ENCODE assay signal across 1 cellular context in the genomic region with DNA sequence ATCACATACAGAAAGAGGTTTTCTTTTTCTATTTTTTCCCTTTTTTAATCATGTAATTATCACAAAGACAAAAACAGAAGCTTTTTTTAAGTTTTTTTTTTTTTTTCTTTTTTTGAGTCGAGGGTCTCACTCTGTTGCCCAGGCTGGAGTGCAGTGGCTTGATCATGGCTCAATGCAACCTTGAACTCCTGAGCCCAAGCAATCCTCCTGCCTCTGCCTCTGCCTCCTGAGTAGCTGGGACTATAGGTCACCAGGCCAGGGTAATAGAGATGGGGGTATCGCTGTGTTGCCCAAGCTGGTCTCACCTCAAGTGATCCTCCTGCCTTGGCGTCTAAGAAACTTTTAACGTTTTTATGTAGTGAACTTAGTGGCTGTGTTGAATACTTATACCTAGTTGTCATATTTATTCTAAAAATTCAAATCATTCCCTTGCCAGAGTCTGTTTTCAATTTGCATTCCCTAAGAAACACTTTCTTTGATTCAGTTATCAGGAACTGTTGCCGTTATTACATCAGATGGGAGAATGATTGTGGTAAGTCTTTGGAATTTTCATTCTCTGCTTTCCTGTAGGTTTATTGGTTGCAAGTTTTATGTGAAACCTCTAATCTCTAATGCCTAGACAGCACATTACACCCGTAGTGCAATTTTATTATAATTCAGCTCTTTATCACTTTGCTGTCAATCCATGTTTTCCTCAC.
TF ChIP-seq lines count a peak whose summit lies in the region.

No MANE protein-coding gene starts in this region.

TF ChIP-seq in H1, 55 proteins besides CTCF, POLR2A, EP300 and RAD21:
- TF ChIP-seq SRF (IDR thresholded peaks at IDR 0.05; ENCODE audit: low read depth, low read length) (no peak), ASH2L (IDR thresholded peaks at IDR 0.05; ENCODE audit: low read length) (no peak), CHD2 (IDR thresholded peaks at IDR 0.05; ENCODE audit: low read length) (no peak), SIRT6 (IDR thresholded peaks at IDR 0.05; ENCODE audit: low read length) (no peak), BRCA1 (IDR thresholded peaks at IDR 0.05; ENCODE audit: low read depth, low read length) (no peak), SP1 (IDR thresholded peaks at IDR 0.05; ENCODE audit: low read depth, low read length) (no peak), MAFK (IDR thresholded peaks at IDR 0.05; ENCODE audit: low read depth, low read length) (no peak), TEAD4 (IDR thresholded peaks at IDR 0.05; ENCODE audit: low read depth, low read length) (no peak), TBP (IDR thresholded peaks at IDR 0.05; ENCODE audit: low read depth, low read length) (no peak), BCL11A (IDR thresholded peaks at IDR 0.05; ENCODE audit: low read depth in 2 of 2, low read length in 2 of 2) (no peak), RBBP5 (IDR thresholded peaks at IDR 0.05; ENCODE audit: borderline replicate concordance, low read depth, low read length) (no peak), RNF2 (IDR thresholded peaks at IDR 0.05; ENCODE audit: borderline replicate concordance, low read depth, low read length, missing control alignments, poor library complexity, severe bottlenecking) (no peak), JUN (IDR thresholded peaks at IDR 0.05; ENCODE audit: low read depth, low read length) (no peak)
